Comparison of ENCODE assay signal across 18 cellular contexts in genomic region chr14:43005807-43006206, GRCh38.
DNase-seq lines count a peak whose midpoint lies in the region; ATAC-seq, FAIRE-seq and TF ChIP-seq lines count a peak whose summit lies in the region.
"Had no signal": no experiment of that assay in that cellular context is flagged by ENCODE, and none has a peak within 500 bp of the region (broad histone marks: within the 10 kb centered on the region; RNA-seq: fewer than 3 reads in every experiment).

No MANE protein-coding gene starts in this region.

- H2BK5ac ChIP-seq in H9 (ENCODE audit: insufficient read length, low read length) (no peak overlapping the region), H1 (ENCODE audit: low read depth, low read length) (no peak overlapping the region)

- no peaks in the 10 kb centered on the region; the same call in 1 of the 2 replicates for H3K27me3 Mint-ChIP-seq in H9 (ENCODE audit: low read depth)
- H3K27me3 Mint-ChIP-seq in osteocyte (ENCODE audit: unreplicated experiment) = no peaks in the 10 kb centered on the region
- H3K27me3 Mint-ChIP-seq: activated CD4-positive, alpha-beta memory T cell treated with anti-CD3 and anti-CD28 coated beads, Interleukin-2, amount 10 ng/mL, durations not matched to agents 7 days and 5 days; CD4-positive, alpha-beta memory T cell had no signal

- H3K36me3 ChIP-seq in H1 (ENCODE audit: control insufficient read depth in 2 of 4, insufficient read depth in 4 of 4, low read length in 3 of 4) = peaks cover 0 to 3% (median 0%) of the 10 kb centered on the region in 4 experiments; a peak in 2 of 8 replicates
- H3K36me3 ChIP-seq: MG63, SJSA1 had no signal

- H3K9ac ChIP-seq in H9 (ENCODE audit: extremely low read depth, insufficient read length, low read length) (no peak overlapping the region), H1 (replicated peaks in 1 of 4; ENCODE audit: extremely low read depth in 1 of 4, low read depth in 3 of 4, low read length in 3 of 4) (no peak overlapping the region)

- H3K4me3 ChIP-seq in NB4 (ENCODE audit: low read depth, low read length) (no peak overlapping the region), H1 (ENCODE audit: extremely low read depth in 1 of 4, insufficient read depth in 2 of 4, low read depth in 3 of 4, low read length in 4 of 4) (no peak overlapping the region)
- H3K4me3 ChIP-seq: coronary artery, MG63, SJSA1 had no signal

- FAIRE-seq in H1 (lab: Jason Lieb, UNC) = no peak
- FAIRE-seq: G401.6 had no signal

- no peak for TF ChIP-seq POLR2A in NB4 (IDR thresholded peaks at IDR 0.05; ENCODE audit: extremely low read depth, insufficient read length)
- no peak for TF ChIP-seq POLR2A in H1 (IDR thresholded peaks at IDR 0.05; ENCODE audit: control extremely low read depth in 1 of 2, low read depth in 2 of 2, low read length in 2 of 2)

- CTCF ChIA-PET in H1 (lab: Charles Lee; ENCODE audit: partially characterized antibody) = interaction anchor here (0.6 to 1.8 kb wide), 2 partner anchors 8 to 14 kb away, joined by 6 read pairs; no protein-coding TSS in a partner anchor

- H3K4ac ChIP-seq in H9 (ENCODE audit: low read depth, low read length) = no peak overlapping the region
- no peak overlapping the region for H3K4ac ChIP-seq in H1 (replicated peaks; ENCODE audit: insufficient read length, low read depth, low read length)

- H2BK120ac ChIP-seq in H9 (ENCODE audit: low read depth, low read length, poor library complexity, severe bottlenecking) (no peak overlapping the region), H1 (replicated peaks; ENCODE audit: low read depth, low read length) (no peak overlapping the region)

- no peaks in the 10 kb centered on the region for H3K4me1 ChIP-seq in H9 (ENCODE audit: insufficient read depth, low read length)
- H3K4me1 ChIP-seq in H1 (replicated peaks in 1 of 4; ENCODE audit: control insufficient read depth in 3 of 4, insufficient read depth in 4 of 4, low read length in 3 of 4) = no peaks in the 10 kb centered on the region
- H3K4me1 ChIP-seq: SJSA1 had no signal

- no peak overlapping the region for H2BK20ac ChIP-seq in H9 (ENCODE audit: low read depth, low read length, poor library complexity, severe bottlenecking)
- H2BK20ac ChIP-seq in H1 (ENCODE audit: low read length) = no peak overlapping the region

- H3K27ac Mint-ChIP-seq in H9 (no peak overlapping the region), osteocyte (ENCODE audit: unreplicated experiment) (no peak overlapping the region)
- H3K27ac Mint-ChIP-seq: activated CD4-positive, alpha-beta memory T cell treated with anti-CD3 and anti-CD28 coated beads, Interleukin-2, amount 10 ng/mL, durations not matched to agents 7 days and 5 days; CD4-positive, alpha-beta memory T cell had no signal

- H4K5ac ChIP-seq in H9 (ENCODE audit: insufficient read length, low read depth, low read length) (no peak overlapping the region), H1 (ENCODE audit: insufficient read length, low read depth, low read length) (no peak overlapping the region)

- no CpG with 5 or more reads among the region's 1 CpG for WGBS in H9 (ENCODE audit: extremely low coverage, insufficient read length, low lambda C conversion rate)
- WGBS in H1 (ENCODE audit: extremely low coverage in 1 of 2, insufficient coverage in 1 of 2, insufficient read length in 1 of 2, insufficient replicate concordance in 2 of 2, low coverage in 1 of 2, low lambda C conversion rate in 2 of 2, missing lambda C conversion rate in 1 of 2), 2 experiments = 90% methylated on average over 1 of the region's 1 CpG; no CpG with 5 or more reads in 1 of the 2 experiments

- H4K91ac ChIP-seq in H9 (ENCODE audit: insufficient read length, low read depth, low read length) (no peak overlapping the region), H1 (replicated peaks; ENCODE audit: insufficient read length, low read length) (no peak overlapping the region)

- H3K79me2 ChIP-seq in H9 (ENCODE audit: insufficient read depth, low read length) (no peaks in the 10 kb centered on the region), H1 (ENCODE audit: control insufficient read depth in 1 of 2, insufficient read depth in 2 of 2, low read length in 2 of 2) (no peaks in the 10 kb centered on the region)

- H3K18ac ChIP-seq in H9 (ENCODE audit: insufficient read length, low read depth, low read length) = no peak overlapping the region
- H3K18ac ChIP-seq in H1 (ENCODE audit: extremely low read depth, low read length) = no peak overlapping the region

- peak; percentile 48 to 55 for TF ChIP-seq RAD21 in H1 (IDR thresholded peaks at IDR 0.05 in 1 of 2, conservative IDR thresholded peaks at IDR 0.05 in 1 of 2; ENCODE audit: low read depth in 2 of 2, low read length in 2 of 2)

- TF ChIP-seq EP300 in H1 (IDR thresholded peaks at IDR 0.05; ENCODE audit: borderline replicate concordance in 1 of 2, low read depth in 2 of 2, low read length in 2 of 2) = no peak

- H3K23ac ChIP-seq in H9 (ENCODE audit: insufficient read length, low read depth, low read length) = no peak overlapping the region
- no peak overlapping the region for H3K23ac ChIP-seq in H1 (ENCODE audit: insufficient read length)

- TF ChIP-seq CTCF in H9 (conservative IDR thresholded peaks at IDR 0.05) (peak; percentile 36; the same call in 2 of the 3 replicates), NB4 (IDR thresholded peaks at IDR 0.05; ENCODE audit: low read depth, low read length) (no peak), H1 (IDR thresholded peaks at IDR 0.05; ENCODE audit: control extremely low read depth in 1 of 3, insufficient read depth in 1 of 3, low read depth in 1 of 3, low read length in 3 of 3) (no peak; a peak in 1 of 4 replicates), osteocyte (IDR thresholded peaks at IDR 0.05) (peak; percentile 32)

- H2BK12ac ChIP-seq in H9 (ENCODE audit: insufficient read length, low read depth, low read length) (no peak overlapping the region), H1 (ENCODE audit: low read depth, low read length) (no peak overlapping the region)

- peaks cover 43 to 63% (median 61%) of the 10 kb centered on the region in 3 experiments for H3K36me3 Mint-ChIP-seq in H9 (ENCODE audit: insufficient read depth in 1 of 3, low read depth in 3 of 3)
- no peaks in the 10 kb centered on the region for H3K36me3 Mint-ChIP-seq in osteocyte (ENCODE audit: unreplicated experiment)
- H3K36me3 Mint-ChIP-seq: CD4-positive, alpha-beta memory T cell had no signal

- H3K4me1 Mint-ChIP-seq in H9 (no peaks in the 10 kb centered on the region), osteocyte (ENCODE audit: unreplicated experiment) (no peaks in the 10 kb centered on the region)
- H3K4me1 Mint-ChIP-seq: activated CD4-positive, alpha-beta memory T cell treated with anti-CD3 and anti-CD28 coated beads, Interleukin-2, amount 10 ng/mL, durations not matched to agents 7 days and 5 days; CD4-positive, alpha-beta memory T cell had no signal

- H3K9me3 Mint-ChIP-seq in H9 (peaks cover 71 to 74% of the 10 kb centered on the region in 2 experiments), osteocyte (ENCODE audit: unreplicated experiment) (peaks cover 35% of the 10 kb centered on the region)

- H3K79me1 ChIP-seq in H9 (ENCODE audit: insufficient read depth, low read depth, low read length, poor library complexity, severe bottlenecking) = no peaks in the 10 kb centered on the region
- H3K79me1 ChIP-seq in H1 (ENCODE audit: low read depth, low read length) = no peaks in the 10 kb centered on the region

- no peak overlapping the region for H2AK5ac ChIP-seq in H9 (ENCODE audit: insufficient read length, low read length)
- H2AK5ac ChIP-seq in H1 (ENCODE audit: low read depth, low read length) = no peak overlapping the region

- no peak overlapping the region for H3K14ac ChIP-seq in H9 (ENCODE audit: insufficient read depth, low read length)
- no peak overlapping the region for H3K14ac ChIP-seq in H1 (ENCODE audit: insufficient read length)

- H2BK15ac ChIP-seq in H9 (ENCODE audit: low read depth, low read length) (no peak overlapping the region), H1 (ENCODE audit: low read length) (no peak overlapping the region)

- in situ Hi-C loops in G401 (cut with HindIII; ENCODE audit: low sequenced_read_pairs) = no loop called here

- ATAC-seq in HG02852 (IDR thresholded peaks at IDR 0.05; ENCODE audit: unreplicated experiment) = no peak
- ATAC-seq: left lobe of liver; stimulated activated naive CD8-positive, alpha-beta T cell treated with anti-CD3 and anti-CD28 coated beads, Interleukin-15, Interleukin-2, amounts not matched to agents 100 U/mL and 50 U/mL, for 24 hours had no signal

- H3K23me2 ChIP-seq in H9 (ENCODE audit: insufficient read length, low read depth, low read length, poor library complexity, severe bottlenecking) (no peaks in the 10 kb centered on the region), H1 (ENCODE audit: low read depth, low read length) (no peaks in the 10 kb centered on the region)

- H3K9me3 ChIP-seq in H9 (ENCODE audit: control insufficient read depth, low read depth, low read length) = peaks cover 75% of the 10 kb centered on the region
- peaks cover 35 to 43% of the 10 kb centered on the region in 2 experiments for H3K9me3 ChIP-seq in H1 (ENCODE audit: insufficient read depth in 2 of 2, low read depth in 1 of 2, low read length in 1 of 2)
- H3K9me3 ChIP-seq: SJSA1 had no signal

- H3K27me3 ChIP-seq in H9 (ENCODE audit: insufficient read depth, low read length) (no peaks in the 10 kb centered on the region), H1 (replicated peaks in 1 of 4; ENCODE audit: control insufficient read depth in 3 of 4, extremely low read depth in 1 of 4, insufficient read depth in 3 of 4, low read length in 3 of 4) (no peaks in the 10 kb centered on the region)
- H3K27me3 ChIP-seq: MG63, SJSA1 had no signal

- H2AFZ ChIP-seq in H9 (ENCODE audit: low read length) (no peak overlapping the region), H1 (ENCODE audit: low read length) (no peak overlapping the region)

- H3K4me3 Mint-ChIP-seq in H9 (no peak overlapping the region), osteocyte (ENCODE audit: unreplicated experiment) (no peak overlapping the region)
- H3K4me3 Mint-ChIP-seq: activated CD4-positive, alpha-beta memory T cell treated with anti-CD3 and anti-CD28 coated beads, Interleukin-2, amount 10 ng/mL, durations not matched to agents 7 days and 5 days; CD4-positive, alpha-beta memory T cell had no signal

- no peak overlapping the region for H3T11ph ChIP-seq in H9 (ENCODE audit: low read length)

- DNase-seq in H9 (no peak), NB4 (ENCODE audit: low read depth) (peak; percentile 2), H1 (ENCODE audit: low read depth in 1 of 2, low spot score in 2 of 2) (no peak), osteocyte (ENCODE audit: extremely low spot score, unreplicated experiment) (no peak), G401 (ENCODE audit: low spot score) (no peak), HuH-7 (ENCODE audit: low spot score) (no peak)
- DNase-seq: activated CD4-positive, alpha-beta memory T cell treated with anti-CD3 and anti-CD28 coated beads, Interleukin-2, amount 10 ng/mL, durations not matched to agents 7 days and 5 days; CD4-positive, alpha-beta memory T cell; erythroblast; MG63; NCI-H2107; posterior cingulate gyrus; stimulated activated naive CD8-positive, alpha-beta T cell treated with anti-CD3 and anti-CD28 coated beads, Interleukin-15, Interleukin-2, amounts not matched to agents 100 U/mL and 50 U/mL, for 24 hours had no signal

- no peak overlapping the region for H3K56ac ChIP-seq in H9 (ENCODE audit: insufficient read length, low read depth, low read length)
- no peak overlapping the region for H3K56ac ChIP-seq in H1 (replicated peaks; ENCODE audit: insufficient read length, low read depth, low read length)

- H4K20me1 ChIP-seq in H9 (ENCODE audit: control insufficient read depth, insufficient read depth, insufficient read length) = no peaks in the 10 kb centered on the region
- H4K20me1 ChIP-seq in H1 (replicated peaks in 1 of 2; ENCODE audit: control insufficient read depth in 1 of 2, insufficient read depth in 2 of 2, low read length in 2 of 2) = no peaks in the 10 kb centered on the region

- H3K27ac ChIP-seq in H9 (ENCODE audit: insufficient read length, low read depth, low read length) = no peak overlapping the region
- no peak overlapping the region for H3K27ac ChIP-seq in H1 (ENCODE audit: low read depth, low read length)
- H3K27ac ChIP-seq: coronary artery, SJSA1 had no signal

- H4K8ac ChIP-seq in H9 (replicated peaks; ENCODE audit: insufficient read length, low read depth, low read length) = no peak overlapping the region
- no peak overlapping the region for H4K8ac ChIP-seq in H1 (ENCODE audit: extremely low read depth, insufficient read depth, low read length)

- POLR2A ChIA-PET in H1 (lab: Charles Lee; ENCODE audit: partially characterized antibody) = no interaction called here

- no peak overlapping the region for H3K4me2 ChIP-seq in H9 (ENCODE audit: insufficient read depth, insufficient read length, low read length)
- H3K4me2 ChIP-seq in H1 (ENCODE audit: insufficient read depth in 1 of 2, low read depth in 2 of 2, low read length in 2 of 2) = no peak overlapping the region

Comparison
In these comparisons a context has a peak if more than half of its experiments do, and no peak if none do; other contexts are left out.
1. CTCF ChIP-seq: peak in H9 (single experiment) and osteocyte (single experiment); none in NB4 (single experiment) and H1 (0 of 3).